ENCODE assay signal across 8 cellular contexts in genomic region chr14:93655078-93655750, GRCh38.
DNase-seq lines count a peak whose midpoint lies in the region; ATAC-seq and TF ChIP-seq lines count a peak whose summit lies in the region.

No MANE protein-coding gene starts in this region.

- WGBS in gastroesophageal sphincter (ENCODE audit: low coverage in 1 of 2), 2 donors = 35 to 41% methylated on average over 9 to 10 of the region's 10 CpGs

- no peak for TF ChIP-seq POLR2A in gastroesophageal sphincter (IDR thresholded peaks at IDR 0.05)

- DNase-seq in SKM-1 treated with dmso at 0.1 percent for 144 hours (lab: John Stamatoyannopoulos, UW; ENCODE audit: unreplicated experiment) (peak; percentile 3), SKM-1 (lab: John Stamatoyannopoulos, UW; ENCODE audit: unreplicated experiment) (no peak), MM.1S (peak; percentile 34), SK-N-MC (ENCODE audit: low read depth, low spot score) (peak; percentile 62), retinal pigment epithelial cell (ENCODE audit: low read depth) (peak; percentile 3)
- DNase-seq in activated T-helper 1 cell treated with anti-CD3 and anti-CD28 coated beads, Interleukin-12 subunit alpha, Interleukin-12 subunit beta, Interleukin-2, Interleukin-4 antibody, amounts not matched to agents 30 ng/mL and 10 ng/mL and 1 ng/mL, durations not matched to agents 14 hours and 24 hours and 36 hours (ENCODE audit: low spot score) = no peak

- no peaks in the 10 kb centered on the region for H4K20me1 ChIP-seq in MM.1S (ENCODE audit: insufficient read depth, low read length)

- no peaks in the 10 kb centered on the region for H3K79me2 ChIP-seq in MM.1S (ENCODE audit: low read length)

- no peak overlapping the region for H3K27ac ChIP-seq in MM.1S (ENCODE audit: low read length)
- no peak overlapping the region for H3K27ac ChIP-seq in SK-N-MC
- H3K27ac ChIP-seq in gastroesophageal sphincter = no peak overlapping the region

- H3K27ac Mint-ChIP-seq in activated T-helper 1 cell treated with anti-CD3 and anti-CD28 coated beads, Interleukin-12 subunit alpha, Interleukin-12 subunit beta, Interleukin-2, Interleukin-4 antibody, amounts not matched to agents 30 ng/mL and 10 ng/mL and 1 ng/mL, durations not matched to agents 14 hours and 24 hours and 36 hours = no peak overlapping the region

- no peaks in the 10 kb centered on the region for H3K9me2 ChIP-seq in MM.1S (replicated peaks; ENCODE audit: insufficient read depth, low read length)

- no peaks in the 10 kb centered on the region for H3K4me1 Mint-ChIP-seq in activated T-helper 1 cell treated with anti-CD3 and anti-CD28 coated beads, Interleukin-12 subunit alpha, Interleukin-12 subunit beta, Interleukin-2, Interleukin-4 antibody, amounts not matched to agents 30 ng/mL and 10 ng/mL and 1 ng/mL, durations not matched to agents 14 hours and 24 hours and 36 hours (ENCODE audit: low read depth)

- H3K9ac ChIP-seq in MM.1S (ENCODE audit: low read length) (no peak overlapping the region), SK-N-MC (ENCODE audit: insufficient read length) (no peak overlapping the region)

- H3K27me3 Mint-ChIP-seq in activated T-helper 1 cell treated with anti-CD3 and anti-CD28 coated beads, Interleukin-12 subunit alpha, Interleukin-12 subunit beta, Interleukin-2, Interleukin-4 antibody, amounts not matched to agents 30 ng/mL and 10 ng/mL and 1 ng/mL, durations not matched to agents 14 hours and 24 hours and 36 hours (ENCODE audit: insufficient read depth) = peaks cover 8% of the 10 kb centered on the region

- no peaks in the 10 kb centered on the region for H3K4me1 ChIP-seq in MM.1S (ENCODE audit: low read length)
- peaks cover 0 to 8% (median 0%) of the 10 kb centered on the region in 3 donors for H3K4me1 ChIP-seq in gastroesophageal sphincter

- H3K9me3 ChIP-seq in MM.1S (replicated peaks; ENCODE audit: insufficient read depth, low read length) (no peaks in the 10 kb centered on the region), SK-N-MC (ENCODE audit: low read depth, low read length) (no peaks in the 10 kb centered on the region), gastroesophageal sphincter (no peaks in the 10 kb centered on the region)

- H2AFZ ChIP-seq in MM.1S (ENCODE audit: low read length) = no peak overlapping the region

- no peaks in the 10 kb centered on the region for H3K9me3 Mint-ChIP-seq in activated T-helper 1 cell treated with anti-CD3 and anti-CD28 coated beads, Interleukin-12 subunit alpha, Interleukin-12 subunit beta, Interleukin-2, Interleukin-4 antibody, amounts not matched to agents 30 ng/mL and 10 ng/mL and 1 ng/mL, durations not matched to agents 14 hours and 24 hours and 36 hours

- H3K36me3 Mint-ChIP-seq in activated T-helper 1 cell treated with anti-CD3 and anti-CD28 coated beads, Interleukin-12 subunit alpha, Interleukin-12 subunit beta, Interleukin-2, Interleukin-4 antibody, amounts not matched to agents 30 ng/mL and 10 ng/mL and 1 ng/mL, durations not matched to agents 14 hours and 24 hours and 36 hours (ENCODE audit: low read depth) = no peaks in the 10 kb centered on the region

- H3K36me3 ChIP-seq in MM.1S (replicated peaks; ENCODE audit: insufficient read depth, low read length) = no peaks in the 10 kb centered on the region
- no peaks in the 10 kb centered on the region for H3K36me3 ChIP-seq in SK-N-MC (ENCODE audit: insufficient read depth, low read length)
- H3K36me3 ChIP-seq in gastroesophageal sphincter = no peaks in the 10 kb centered on the region

- H3K4me3 Mint-ChIP-seq in activated T-helper 1 cell treated with anti-CD3 and anti-CD28 coated beads, Interleukin-12 subunit alpha, Interleukin-12 subunit beta, Interleukin-2, Interleukin-4 antibody, amounts not matched to agents 30 ng/mL and 10 ng/mL and 1 ng/mL, durations not matched to agents 14 hours and 24 hours and 36 hours = no peak overlapping the region

- TF ChIP-seq EP300 in gastroesophageal sphincter (IDR thresholded peaks at IDR 0.05) = no peak

- intact Hi-C loops in activated T-helper 1 cell treated with anti-CD3 and anti-CD28 coated beads, Interleukin-12 subunit alpha, Interleukin-12 subunit beta, Interleukin-2, Interleukin-4 antibody, amounts not matched to agents 30 ng/mL and 10 ng/mL and 1 ng/mL, durations not matched to agents 14 hours and 24 hours and 36 hours (cut with micrococcal nuclease) = loop anchor here (1.0 kb wide), 3 partner anchors 238 to 481 kb away; no protein-coding TSS in a partner anchor

- peak; percentile 51 for ATAC-seq in gastroesophageal sphincter
- ATAC-seq in activated CD4-positive, CD25-positive, alpha-beta regulatory T cell treated with anti-CD3 and anti-CD28 coated beads, Interleukin-2, amount 50 U/mL, for 24 hours = no peak

- H3K4me2 ChIP-seq in MM.1S (ENCODE audit: low read depth, low read length) = no peak overlapping the region

- H3K27me3 ChIP-seq in MM.1S (replicated peaks; ENCODE audit: insufficient read depth, low read length) (no peaks in the 10 kb centered on the region), gastroesophageal sphincter (peaks cover 9% of the 10 kb centered on the region)

- TF ChIP-seq CTCF in MM.1S (IDR thresholded peaks at IDR 0.05; ENCODE audit: low read length) = peak; percentile 42
- TF ChIP-seq CTCF in gastroesophageal sphincter (IDR thresholded peaks at IDR 0.05) = peak; percentile 35 to 66 (median 64)
- peak; percentile 53 for TF ChIP-seq CTCF in retinal pigment epithelial cell (conservative IDR thresholded peaks at IDR 0.05; ENCODE audit: low read depth, low read length)

- H3K4me3 ChIP-seq in MM.1S (ENCODE audit: low read length) = no peak overlapping the region
- H3K4me3 ChIP-seq in SK-N-MC = no peak overlapping the region
- H3K4me3 ChIP-seq in gastroesophageal sphincter = no peak overlapping the region
- H3K4me3 ChIP-seq in retinal pigment epithelial cell (ENCODE audit: low read length) = no peak overlapping the region

- no peaks in the 10 kb centered on the region for H3F3A ChIP-seq in MM.1S (ENCODE audit: insufficient read depth, low read length)

Comparison
In these comparisons a context has a peak if more than half of its experiments do, and no peak if none do; other contexts are left out.
1. DNase-seq: peak in SKM-1 treated with dmso at 0.1 percent for 144 hours (single experiment), MM.1S (single experiment), SK-N-MC (single experiment) and retinal pigment epithelial cell (single experiment); none in SKM-1 (single experiment) and activated T-helper 1 cell treated with anti-CD3 and anti-CD28 coated beads, Interleukin-12 subunit alpha, Interleukin-12 subunit beta, Interleukin-2, Interleukin-4 antibody, amounts not matched to agents 30 ng/mL and 10 ng/mL and 1 ng/mL, durations not matched to agents 14 hours and 24 hours and 36 hours (single experiment).
2. Peak in every context shown above with its lines, with median percentiles within 50 percentile points of each other: CTCF ChIP-seq.